ENCODE assay signal across 8 cellular contexts in genomic region chr11:5123802-5124521, GRCh38. TPM values are rescaled to one million over a fixed set of nuclear protein-coding genes. Genes with fewer than 3 reads are reported as not detected.
DNase-seq lines count a peak whose midpoint lies in the region; ATAC-seq and TF ChIP-seq lines count a peak whose summit lies in the region.

No MANE protein-coding gene starts in this region.

- DNase-seq in CD8-positive, alpha-beta memory T cell = peak in 4 of 5 donors; percentile 1 to 49 (median 15)
- DNase-seq in NCI-H748 (lab: John Stamatoyannopoulos, UW; ENCODE audit: unreplicated experiment) (peak; percentile 76), fibroblast of lung (ENCODE audit: low read depth in 2 of 2) (peak; percentile 43 to 77), neural crest cell (ENCODE audit: low read depth, low spot score) (peak; percentile 69), type B pancreatic cell (ENCODE audit: extremely low spot score, unreplicated experiment) (peak; percentile 69)
- DNase-seq in activated CD8-positive, alpha-beta memory T cell treated with anti-CD3 and anti-CD28 coated beads, Interleukin-2, amount 50 U/mL, for 24 hours (ENCODE audit: extremely low read depth) = peak; percentile 23

- H3K4me3 ChIP-seq in CD8-positive, alpha-beta memory T cell (ENCODE audit: low read length) = no peak overlapping the region
- no peak overlapping the region for H3K4me3 ChIP-seq in fibroblast of lung (replicated peaks in 1 of 4; ENCODE audit: control extremely low read depth in 1 of 4, insufficient read depth in 1 of 4, low read depth in 3 of 4, low read length in 4 of 4)

- no peak overlapping the region for H3K9ac ChIP-seq in fibroblast of lung (ENCODE audit: insufficient read depth, low read length)

- CTCF ChIA-PET in CD8-positive, alpha-beta memory T cell (lab: Charles Lee) = no interaction called here

- no peaks in the 10 kb centered on the region for H3K27me3 ChIP-seq in CD8-positive, alpha-beta memory T cell (ENCODE audit: insufficient read depth, low read length, poor library complexity, severe bottlenecking)
- H3K27me3 ChIP-seq in fibroblast of lung (ENCODE audit: control insufficient read depth, insufficient read depth, low read length) = no peaks in the 10 kb centered on the region

- H3K4me2 ChIP-seq in fibroblast of lung (ENCODE audit: extremely low read depth, insufficient read depth, low read length) = no peak overlapping the region

- no peaks in the 10 kb centered on the region for H4K20me1 ChIP-seq in fibroblast of lung (ENCODE audit: control insufficient read depth, extremely low read depth, insufficient read depth, low read length)

- no peaks in the 10 kb centered on the region for H3K4me1 ChIP-seq in CD8-positive, alpha-beta memory T cell (ENCODE audit: insufficient read depth, low read length)
- H3K4me1 ChIP-seq in fibroblast of lung (ENCODE audit: control insufficient read depth, extremely low read depth, insufficient read depth, low read length) = no peaks in the 10 kb centered on the region

- H3K27me3 Mint-ChIP-seq in CD8-positive, alpha-beta memory T cell = peaks cover 0 to 22% of the 10 kb centered on the region in 2 donors
- H3K27me3 Mint-ChIP-seq in neural crest cell (ENCODE audit: low read depth) = peaks cover 19% of the 10 kb centered on the region
- peaks cover 18% of the 10 kb centered on the region for H3K27me3 Mint-ChIP-seq in type B pancreatic cell

- no peaks in the 10 kb centered on the region for H3K4me1 Mint-ChIP-seq in CD8-positive, alpha-beta memory T cell
- H3K4me1 Mint-ChIP-seq in neural crest cell = no peaks in the 10 kb centered on the region
- no peaks in the 10 kb centered on the region for H3K4me1 Mint-ChIP-seq in type B pancreatic cell (ENCODE audit: unreplicated experiment)

- H3K27ac ChIP-seq in CD8-positive, alpha-beta memory T cell (ENCODE audit: low read depth, low read length) = no peak overlapping the region
- H3K27ac ChIP-seq in fibroblast of lung (ENCODE audit: insufficient read depth, low read length) = no peak overlapping the region

- no peak overlapping the region for H3K27ac Mint-ChIP-seq in CD8-positive, alpha-beta memory T cell
- H3K27ac Mint-ChIP-seq in neural crest cell (ENCODE audit: unreplicated experiment) = no peak overlapping the region
- no peak overlapping the region for H3K27ac Mint-ChIP-seq in type B pancreatic cell

- H3K36me3 ChIP-seq in CD8-positive, alpha-beta memory T cell (ENCODE audit: insufficient read depth, low read length) = no peaks in the 10 kb centered on the region
- H3K36me3 ChIP-seq in fibroblast of lung (ENCODE audit: control insufficient read depth, insufficient read depth, low read length) = no peaks in the 10 kb centered on the region

- H3K79me2 ChIP-seq in fibroblast of lung (ENCODE audit: control insufficient read depth, insufficient read depth, low read length) = no peaks in the 10 kb centered on the region

- POLR2A ChIA-PET in CD8-positive, alpha-beta memory T cell (lab: Charles Lee) = no interaction called here

- no peaks in the 10 kb centered on the region for H3K36me3 Mint-ChIP-seq in CD8-positive, alpha-beta memory T cell
- H3K36me3 Mint-ChIP-seq in neural crest cell (ENCODE audit: low read depth) (no peaks in the 10 kb centered on the region), type B pancreatic cell (no peaks in the 10 kb centered on the region)

- no peaks in the 10 kb centered on the region for H3K9me3 ChIP-seq in CD8-positive, alpha-beta memory T cell (ENCODE audit: low read length)
- no peaks in the 10 kb centered on the region for H3K9me3 ChIP-seq in fibroblast of lung (ENCODE audit: control insufficient read depth, insufficient read depth, low read depth, low read length)

- no peaks in the 10 kb centered on the region for H3K9me3 Mint-ChIP-seq in CD8-positive, alpha-beta memory T cell
- no peaks in the 10 kb centered on the region for H3K9me3 Mint-ChIP-seq in neural crest cell
- no peaks in the 10 kb centered on the region for H3K9me3 Mint-ChIP-seq in type B pancreatic cell

- TF ChIP-seq CTCF in fibroblast of lung (conservative IDR thresholded peaks at IDR 0.05 in 1 of 2, IDR thresholded peaks at IDR 0.05 in 1 of 2; ENCODE audit: low read depth in 1 of 2, low read length in 2 of 2) = peak; percentile 89 to 92
- peak; percentile 92 for TF ChIP-seq CTCF in neural crest cell (conservative IDR thresholded peaks at IDR 0.05)
- TF ChIP-seq CTCF in type B pancreatic cell (conservative IDR thresholded peaks at IDR 0.05) = peak; percentile 95

- ATAC-seq in GM19035 (IDR thresholded peaks at IDR 0.05; ENCODE audit: unreplicated experiment) (peak; percentile 90), HG03354 (IDR thresholded peaks at IDR 0.05; ENCODE audit: poor library complexity, severe bottlenecking, unreplicated experiment) (peak; percentile 97)

- peak overlapping the region; percentile 44 for H2AFZ ChIP-seq in fibroblast of lung (ENCODE audit: low read length)

- no peak overlapping the region for H3K4me3 Mint-ChIP-seq in CD8-positive, alpha-beta memory T cell
- H3K4me3 Mint-ChIP-seq in neural crest cell = no peak overlapping the region
- H3K4me3 Mint-ChIP-seq in type B pancreatic cell = no peak overlapping the region

RNA-seq across cellular contexts. Expression of gene OR52A5, which starts 14.2 kb away (rescaled TPM):
- total RNA-seq in CD8-positive, alpha-beta memory T cell = not detected
- polyA plus RNA-seq in CD8-positive, alpha-beta memory T cell = not detected
- total RNA-seq in fibroblast of lung (not detected in 2 replicates), neural crest cell (not detected in 2 replicates), type B pancreatic cell (ENCODE audit: low replicate concordance) (not detected in 2 replicates)
- polyA plus RNA-seq in fibroblast of lung = not detected in 2 replicates
- not detected in 2 replicates for polyA plus RNA-seq in fibroblast of lung (2012)
- not detected in 2 replicates for polyA minus RNA-seq in fibroblast of lung (ENCODE audit: low replicate concordance)

RNA-seq across cellular contexts. Expression of gene OR52A1, which starts 30.6 kb away (rescaled TPM):
- not detected for total RNA-seq in CD8-positive, alpha-beta memory T cell
- not detected for polyA plus RNA-seq in CD8-positive, alpha-beta memory T cell
- not detected in 2 replicates for total RNA-seq in fibroblast of lung
- not detected in 2 replicates for polyA plus RNA-seq in fibroblast of lung
- not detected in 2 replicates for polyA plus RNA-seq in fibroblast of lung (2012)
- not detected in 2 replicates for polyA minus RNA-seq in fibroblast of lung (ENCODE audit: low replicate concordance)
- total RNA-seq in neural crest cell = not detected in 2 replicates
- not detected in 2 replicates for total RNA-seq in type B pancreatic cell (ENCODE audit: low replicate concordance)

RNA-seq across cellular contexts. Expression of gene OR52E1, which starts 54.6 kb away (rescaled TPM):
- total RNA-seq in CD8-positive, alpha-beta memory T cell = not detected
- polyA plus RNA-seq in CD8-positive, alpha-beta memory T cell = not detected
- total RNA-seq in fibroblast of lung = not detected in 2 replicates
- not detected in 2 replicates for polyA plus RNA-seq in fibroblast of lung
- not detected in 2 replicates for polyA plus RNA-seq in fibroblast of lung (2012)
- polyA minus RNA-seq in fibroblast of lung (ENCODE audit: low replicate concordance) = not detected in 2 replicates
- not detected in 2 replicates for total RNA-seq in neural crest cell
- not detected in 2 replicates for total RNA-seq in type B pancreatic cell (ENCODE audit: low replicate concordance)

Comparison
In these comparisons a context has a peak if more than half of its experiments do, and no peak if none do; other contexts are left out.
1. DNase-seq: peak in every context shown above with its lines; median percentile 76 in NCI-H748; 69 in neural crest cell; 69 in type B pancreatic cell; 60 in fibroblast of lung; 23 in activated CD8-positive, alpha-beta memory T cell treated with anti-CD3 and anti-CD28 coated beads, Interleukin-2, amount 50 U/mL, for 24 hours; 15 in CD8-positive, alpha-beta memory T cell.